ENCODE assay signal across 2 cellular contexts in genomic region chr12:131619736-131620506, GRCh38.
TF ChIP-seq lines count a peak whose summit lies in the region.

No MANE protein-coding gene starts in this region.

TF ChIP-seq in HEK293, 187 proteins besides CTCF, POLR2A, EP300 and RAD21:
- no peak for TF ChIP-seq ZNF449 (tag by site-specific recombination; IDR thresholded peaks at IDR 0.05)
- no peak for TF ChIP-seq ZNF148 (tag by site-specific recombination; IDR thresholded peaks at IDR 0.05; ENCODE audit: borderline replicate concordance)
- peak; percentile 79 for TF ChIP-seq KLF1 (tag by site-specific recombination; IDR thresholded peaks at IDR 0.05)

TF ChIP-seq in K562, 482 proteins besides CTCF, POLR2A, EP300 and RAD21 (continued from another document):
- TF ChIP-seq MBD2 (IDR thresholded peaks at IDR 0.05; ENCODE audit: borderline replicate concordance, low read depth) = no peak
